In genomic region chr18:58464104-58464625, GRCh38 we compare ENCODE assay signal across 28 cellular contexts.
"Had no signal": no experiment of that assay in that cellular context is flagged by ENCODE, and none has a peak within 500 bp of the region (broad histone marks: within the 10 kb centered on the region; RNA-seq: fewer than 3 reads in every experiment).

No MANE protein-coding gene starts in this region.

- H3K36me3 Mint-ChIP-seq: activated CD8-positive, alpha-beta memory T cell treated with anti-CD3 and anti-CD28 coated beads, Interleukin-2, amount 10 ng/mL, durations not matched to agents 7 days and 5 days; activated naive CD4-positive, alpha-beta T cell treated with anti-CD3 and anti-CD28 coated beads, Interleukin-2, amount 50 U/mL, for 24 hours; T-cell had no signal

- H3K36me3 ChIP-seq: breast epithelium had no signal

- DNase-seq: activated B cell treated with CpG ODN at 0.5 μM for 24 hours; activated CD4-positive, alpha-beta T cell treated with anti-CD3 and anti-CD28 coated beads for 1 hour; activated CD4-positive, alpha-beta T cell treated with anti-CD3 and anti-CD28 coated beads, Interleukin-2, amount 10 ng/mL, durations not matched to agents 24 days and 14 days; activated CD4-positive, alpha-beta T cell treated with anti-CD3 and anti-CD28 coated beads, Interleukin-2, amount 50 U/mL, for 48 hours; activated CD8-positive, alpha-beta memory T cell treated with anti-CD3 and anti-CD28 coated beads, Interleukin-2, amount 10 ng/mL, durations not matched to agents 7 days and 5 days; activated effector memory CD4-positive, alpha-beta T cell treated with Interleukin-2 at 50 U/mL for 16 hours; activated naive CD4-positive, alpha-beta T cell; activated T-cell treated with anti-CD3 and anti-CD28 coated beads, Interleukin-2, amount 50 U/mL, for 24 hours; aorta; central memory CD4-positive, alpha-beta T cell; MM.1S; NCI-H1105; NCI-H1436; NCI-H187 treated with DMSO at 0.1 percent for 48 hours; NCI-H2081 treated with DMSO at 0.1 percent for 48 hours; NCI-H2171 treated with DMSO at 0.1 percent for 48 hours; NCI-H226; NCI-H526; T-cell; T-helper 2 cell; T1000 had no signal

- FAIRE-seq: TTC549 had no signal

- H3K4me3 Mint-ChIP-seq: activated B cell treated with CpG ODN at 0.5 μM for 24 hours; activated CD4-positive, alpha-beta T cell treated with anti-CD3 and anti-CD28 coated beads, Interleukin-2, amount 10 ng/mL, durations not matched to agents 24 days and 14 days; activated CD8-positive, alpha-beta memory T cell treated with anti-CD3 and anti-CD28 coated beads, Interleukin-2, amount 10 ng/mL, durations not matched to agents 7 days and 5 days; activated naive CD4-positive, alpha-beta T cell treated with anti-CD3 and anti-CD28 coated beads, Interleukin-2, amount 50 U/mL, for 24 hours; activated T-cell treated with anti-CD3 and anti-CD28 coated beads, Interleukin-2, amount 50 U/mL, for 24 hours; activated T-helper 1 cell treated with anti-CD3 and anti-CD28 coated beads, Interleukin-12 subunit alpha, Interleukin-12 subunit beta, Interleukin-2, Interleukin-4 antibody, amounts not matched to agents 30 ng/mL and 10 ng/mL and 1 ng/mL, durations not matched to agents 14 hours and 24 hours and 36 hours; T-cell had no signal

- H3K27me3 Mint-ChIP-seq: activated B cell treated with CpG ODN at 0.5 μM for 24 hours; activated CD4-positive, alpha-beta T cell treated with anti-CD3 and anti-CD28 coated beads, Interleukin-2, amount 10 ng/mL, durations not matched to agents 24 days and 14 days; activated CD8-positive, alpha-beta memory T cell treated with anti-CD3 and anti-CD28 coated beads, Interleukin-2, amount 10 ng/mL, durations not matched to agents 7 days and 5 days; activated naive CD4-positive, alpha-beta T cell treated with anti-CD3 and anti-CD28 coated beads, Interleukin-2, amount 50 U/mL, for 24 hours had no signal

- H2AFZ ChIP-seq: PC-9 had no signal

- H3K27ac Mint-ChIP-seq: activated B cell treated with CpG ODN at 0.5 μM for 24 hours; activated CD4-positive, alpha-beta T cell treated with anti-CD3 and anti-CD28 coated beads, Interleukin-2, amount 10 ng/mL, durations not matched to agents 24 days and 14 days; activated CD8-positive, alpha-beta memory T cell treated with anti-CD3 and anti-CD28 coated beads, Interleukin-2, amount 10 ng/mL, durations not matched to agents 7 days and 5 days; activated naive CD4-positive, alpha-beta T cell treated with anti-CD3 and anti-CD28 coated beads, Interleukin-2, amount 50 U/mL, for 24 hours; activated T-cell treated with anti-CD3 and anti-CD28 coated beads, Interleukin-2, amount 50 U/mL, for 24 hours; activated T-helper 1 cell treated with anti-CD3 and anti-CD28 coated beads, Interleukin-12 subunit alpha, Interleukin-12 subunit beta, Interleukin-2, Interleukin-4 antibody, amounts not matched to agents 30 ng/mL and 10 ng/mL and 1 ng/mL, durations not matched to agents 14 hours and 24 hours and 36 hours; T-cell had no signal

- H3K27ac ChIP-seq: breast epithelium, PC-9, SK-N-MC had no signal

- H3K4me1 ChIP-seq: breast epithelium had no signal

- H3K4me1 Mint-ChIP-seq: activated B cell treated with CpG ODN at 0.5 μM for 24 hours; activated CD4-positive, alpha-beta T cell treated with anti-CD3 and anti-CD28 coated beads, Interleukin-2, amount 10 ng/mL, durations not matched to agents 24 days and 14 days; activated CD8-positive, alpha-beta memory T cell treated with anti-CD3 and anti-CD28 coated beads, Interleukin-2, amount 10 ng/mL, durations not matched to agents 7 days and 5 days; activated naive CD4-positive, alpha-beta T cell treated with anti-CD3 and anti-CD28 coated beads, Interleukin-2, amount 50 U/mL, for 24 hours; T-cell had no signal

- ATAC-seq: activated CD8-positive, alpha-beta memory T cell treated with anti-CD3 and anti-CD28 coated beads, Interleukin-2, amount 10 ng/mL, durations not matched to agents 7 days and 5 days; Right ventricle myocardium inferior; T-cell had no signal

- H3K4me2 ChIP-seq: PC-9 had no signal

- H3K4me3 ChIP-seq: breast epithelium, PC-9, SK-N-MC had no signal

- H3K9me3 ChIP-seq: breast epithelium had no signal

- H3K27me3 ChIP-seq: breast epithelium had no signal
